Comparison of ENCODE assay signal across 8 cellular contexts in the genomic region with DNA sequence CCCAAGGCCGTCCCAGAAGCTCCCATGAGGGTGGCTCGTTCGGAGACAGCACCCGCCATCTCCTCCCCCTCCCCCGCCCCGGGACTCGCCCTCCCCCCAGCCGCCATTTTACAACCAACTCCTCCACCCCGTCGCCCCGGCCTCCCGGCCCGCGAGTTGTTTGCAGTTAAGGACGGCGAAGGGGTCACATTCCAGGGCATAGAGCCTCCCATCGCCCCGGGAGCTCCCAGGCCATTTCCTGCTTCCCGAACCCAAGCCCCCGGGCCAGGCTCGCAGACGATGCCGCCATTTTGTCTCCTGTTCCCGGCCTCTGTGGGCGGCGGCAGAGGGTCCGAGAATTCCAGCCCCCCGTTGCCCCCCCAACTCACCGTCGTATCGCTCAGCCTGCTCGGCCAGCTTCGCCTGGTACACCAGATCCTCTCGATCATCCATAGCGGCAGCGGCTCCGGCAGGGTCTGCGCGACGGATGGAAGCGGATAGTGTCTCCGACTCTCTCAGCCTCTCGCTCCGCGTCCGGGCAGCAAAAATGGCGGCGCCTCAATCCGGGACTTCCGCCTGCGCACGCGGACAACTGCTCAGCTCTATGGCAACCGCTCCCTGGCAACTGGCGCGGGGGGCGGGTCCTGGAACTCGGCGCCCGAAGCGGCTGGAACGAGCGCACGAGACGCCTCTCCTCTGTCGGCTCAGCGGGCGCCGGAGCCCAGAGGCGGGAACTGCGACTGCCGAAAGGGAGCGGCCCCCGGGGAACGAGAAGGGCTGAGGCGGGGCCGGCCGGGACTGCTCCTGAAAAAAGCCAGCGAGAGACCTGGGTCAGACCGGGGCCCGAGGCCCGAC. TPM values are rescaled to one million over a fixed set of nuclear protein-coding genes. Genes with fewer than 3 reads are reported as not detected.
DNase-seq lines count a peak whose midpoint lies in the region; ATAC-seq and TF ChIP-seq lines count a peak whose summit lies in the region.

A gene (minus strand): TSS at position 544 of the 834 bp plus-strand sequence. CDS start 112 bp downstream, at position 432.

- TF ChIP-seq POLR2A in erythroblast (IDR thresholded peaks at IDR 0.05; ENCODE audit: low read length): peak; percentile 96

- POLR2A ChIA-PET in PC-9 (lab: Charles Lee; ENCODE audit: unreplicated experiment): interaction anchor here (0.6 to 0.7 kb wide), 6 partner anchors 11 to 200 kb away, joined by 4 to 11 read pairs (median 5); no protein-coding TSS in a partner anchor

- H3K27me3 ChIP-seq in PC-9 (ENCODE audit: insufficient read depth, low read depth): no peaks in the 10 kb centered on the region
- H3K27me3 ChIP-seq in mucosa of stomach (ENCODE audit: control insufficient read depth, insufficient read depth, low read length): no peaks in the 10 kb centered on the region

- H3K36me3 ChIP-seq in PC-9 (ENCODE audit: low read depth): peaks cover 29% of the 10 kb centered on the region
- no peaks in the 10 kb centered on the region for H3K36me3 ChIP-seq in mucosa of stomach (ENCODE audit: control insufficient read depth, insufficient read depth, low read length)

- H3K9me3 Mint-ChIP-seq in activated T-cell treated with anti-CD3 and anti-CD28 coated beads, Interleukin-2, amount 50 U/mL, for 24 hours: no peaks in the 10 kb centered on the region

- H2AFZ ChIP-seq in PC-9: peak within 1 kb of the TSS; percentile 79

- peak within 1 kb of the TSS; percentile 96 for H3K27ac ChIP-seq in PC-9

- peak; percentile 87 for DNase-seq in DMS114 treated with DMSO at 0.1 percent for 48 hours (lab: John Stamatoyannopoulos, UW; ENCODE audit: unreplicated experiment)
- peak; percentile 89 for DNase-seq in Jurkat, Clone E6-1 (ENCODE audit: low read depth, low spot score)
- peak; percentile 91 to 99 for DNase-seq in PC-9
- peak; percentile 98 for DNase-seq in activated T-cell treated with anti-CD3 and anti-CD28 coated beads, Interleukin-2, amount 50 U/mL, for 24 hours
- DNase-seq in erythroblast (lab: John Stamatoyannopoulos, UW): peak; percentile 96 to 98
- peak; percentile 92 to 93 for DNase-seq in stimulated activated CD8-positive, alpha-beta memory T cell treated with anti-CD3 and anti-CD28 coated beads, Interleukin-7, amount 100 ng/mL, for 1 hour (ENCODE audit: low read depth in 2 of 2)

- BruUV-seq in PC-9 (replicated peaks; lab: Mats Ljungman, UMichigan): no TSS peak

- peak within 1 kb of the TSS; percentile 97 for H3K4me2 ChIP-seq in PC-9

- peaks cover 52% of the 10 kb centered on the region for H3K36me3 Mint-ChIP-seq in activated T-cell treated with anti-CD3 and anti-CD28 coated beads, Interleukin-2, amount 50 U/mL, for 24 hours (ENCODE audit: low read depth)

- CTCF ChIA-PET in PC-9 (lab: Charles Lee): interaction anchor here (0.7 kb wide), 1 partner anchor 47 kb away, joined by 4 read pairs; no protein-coding TSS in a partner anchor

- H3K27me3 Mint-ChIP-seq in activated T-cell treated with anti-CD3 and anti-CD28 coated beads, Interleukin-2, amount 50 U/mL, for 24 hours: no peaks in the 10 kb centered on the region

- H3K4me3 ChIP-seq in Jurkat, Clone E6-1 (ENCODE audit: low read length): peak within 1 kb of the TSS; percentile 98
- H3K4me3 ChIP-seq in PC-9: peak within 1 kb of the TSS; percentile 96
- H3K4me3 ChIP-seq in mucosa of stomach (ENCODE audit: low read length): peak within 1 kb of the TSS; percentile 99

- TF ChIP-seq CTCF in PC-9 (conservative IDR thresholded peaks at IDR 0.05): no peak

- H3K9me3 ChIP-seq in PC-9 (ENCODE audit: insufficient read depth, low read depth): no peaks in the 10 kb centered on the region
- H3K9me3 ChIP-seq in mucosa of stomach (ENCODE audit: control insufficient read depth, low read length): no peaks in the 10 kb centered on the region

- intact Hi-C loops in PC-9 (cut with micrococcal nuclease; ENCODE audit: unreplicated experiment): loop anchor here (1.0 to 10.0 kb wide), 2 partner anchors 55 to 132 kb away; a partner anchor contains a TSS

- peak within 1 kb of the TSS; percentile 96 for H3K9ac ChIP-seq in mucosa of stomach (ENCODE audit: low read length)

- H3K4me3 Mint-ChIP-seq in activated T-cell treated with anti-CD3 and anti-CD28 coated beads, Interleukin-2, amount 50 U/mL, for 24 hours: peak within 1 kb of the TSS; percentile 99

- H3K27ac Mint-ChIP-seq in activated T-cell treated with anti-CD3 and anti-CD28 coated beads, Interleukin-2, amount 50 U/mL, for 24 hours: peak within 1 kb of the TSS; percentile 100

- ATAC-seq in GM21619 (IDR thresholded peaks at IDR 0.05; ENCODE audit: unreplicated experiment): peak; percentile 85

- H3K4me1 ChIP-seq in PC-9 (replicated peaks; ENCODE audit: insufficient read depth) (peaks cover 35% of the 10 kb centered on the region), mucosa of stomach (ENCODE audit: control insufficient read depth, insufficient read depth, low read length) (peaks cover 10% of the 10 kb centered on the region)

- peaks cover 52% of the 10 kb centered on the region for H3K79me2 ChIP-seq in PC-9 (ENCODE audit: low read depth)

- peaks cover 33% of the 10 kb centered on the region for H3K4me1 Mint-ChIP-seq in activated T-cell treated with anti-CD3 and anti-CD28 coated beads, Interleukin-2, amount 50 U/mL, for 24 hours (ENCODE audit: low read depth)

- H3F3A ChIP-seq in PC-9 (ENCODE audit: insufficient read depth, low read depth): peaks cover 29% of the 10 kb centered on the region; the same call in 1 of the 2 replicates

- H4K20me1 ChIP-seq in PC-9 (ENCODE audit: insufficient read depth): peaks cover 44% of the 10 kb centered on the region

- no peaks in the 10 kb centered on the region for H3K9me2 ChIP-seq in PC-9 (ENCODE audit: insufficient read depth)

RNA-seq across cellular contexts. Expression of the gene that starts here (rescaled TPM):
- 1,020 TPM for polyA plus RNA-seq in Jurkat, Clone E6-1 (2012; ENCODE audit: insufficient read depth, insufficient read length)
- 841 and 1,140 TPM in 2 replicates for total RNA-seq in PC-9 (2021)

Comparison
In these comparisons a context has a peak if more than half of its experiments do, and no peak if none do; other contexts are left out.
1. Peak in every context shown above with its lines: DNase-seq, ATAC-seq, H3K4me3 ChIP-seq and H3K27ac ChIP-seq.